ENCODE assay signal across 22 cellular contexts in the genomic region with DNA sequence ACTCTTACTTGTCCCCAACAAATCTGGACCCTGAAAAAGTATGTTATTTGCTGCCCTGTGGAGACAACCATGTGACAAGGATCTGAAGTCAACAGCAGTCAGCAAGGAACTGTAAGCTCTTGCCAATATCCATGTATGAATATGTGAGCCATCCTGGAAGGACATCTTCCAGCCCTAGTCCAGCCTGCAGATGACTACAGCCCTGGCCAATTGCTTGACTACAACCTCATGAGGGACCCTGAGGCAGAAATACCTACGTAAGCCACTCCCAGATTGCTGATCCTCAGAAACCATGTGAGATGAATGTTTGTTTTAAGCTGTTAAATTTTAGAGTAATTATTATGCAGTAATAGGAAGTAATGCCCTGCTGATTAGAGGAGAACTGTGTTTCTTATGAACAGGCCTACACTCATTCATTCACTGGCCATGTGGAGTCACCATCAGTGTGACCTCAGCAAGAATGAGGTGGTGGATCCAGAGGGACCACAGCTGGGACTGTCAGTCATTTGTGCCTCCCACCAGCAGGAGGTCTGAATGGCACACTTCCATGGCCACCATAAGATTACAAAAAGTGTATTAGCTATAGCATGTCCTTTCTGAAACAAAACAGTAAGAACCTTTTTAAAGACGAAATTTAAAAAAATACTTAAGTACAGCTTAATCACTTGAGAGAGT.
"Had no signal": no experiment of that assay in that cellular context is flagged by ENCODE, and none has a peak within 500 bp of the region (broad histone marks: within the 10 kb centered on the region; RNA-seq: fewer than 3 reads in every experiment).

No MANE protein-coding gene starts in this region.

- H3K27me3 Mint-ChIP-seq: activated B cell treated with CpG ODN at 0.5 μM for 24 hours; activated CD4-positive, alpha-beta memory T cell treated with anti-CD3 and anti-CD28 coated beads for 36 hours; activated naive CD4-positive, alpha-beta T cell treated with anti-CD3 and anti-CD28 coated beads, Interleukin-2, amount 10 ng/mL, durations not matched to agents 7 days and 5 days; stimulated activated naive CD8-positive, alpha-beta T cell treated with anti-CD3 and anti-CD28 coated beads, Interleukin-15, Interleukin-2, amounts not matched to agents 100 ng/mL and 50 ng/mL, for 24 hours had no signal

- H3K27ac ChIP-seq: cardiac muscle cell, ovary, prostate gland, right atrium auricular region, thyroid gland had no signal

- H3K4me3 Mint-ChIP-seq: activated B cell treated with CpG ODN at 0.5 μM for 24 hours; activated CD4-positive, alpha-beta memory T cell treated with anti-CD3 and anti-CD28 coated beads for 36 hours; activated naive CD4-positive, alpha-beta T cell treated with anti-CD3 and anti-CD28 coated beads, Interleukin-2, amount 10 ng/mL, durations not matched to agents 7 days and 5 days; natural killer cell; stimulated activated naive CD8-positive, alpha-beta T cell treated with anti-CD3 and anti-CD28 coated beads, Interleukin-15, Interleukin-2, amounts not matched to agents 100 ng/mL and 50 ng/mL, for 24 hours; T-helper 1 cell treated with Interleukin-12 subunit alpha and Interleukin-12 subunit beta and Interleukin-4 antibody, amounts not matched to agents 30 μg/mL and 1 μg/mL, for 36 hours had no signal

- ATAC-seq: left lobe of liver, natural killer cell had no signal

- H3K9me3 Mint-ChIP-seq: activated naive CD4-positive, alpha-beta T cell treated with anti-CD3 and anti-CD28 coated beads, Interleukin-2, amount 10 ng/mL, durations not matched to agents 7 days and 5 days had no signal

- H3K4me3 ChIP-seq: cardiac muscle cell, ovary, prostate gland, right atrium auricular region, skin epidermis, thyroid gland had no signal

- H3K4me1 ChIP-seq: prostate gland, right atrium auricular region, thyroid gland had no signal

- FAIRE-seq: endometrium, kidney had no signal

- H3K36me3 ChIP-seq: cardiac muscle cell, ovary, prostate gland, right atrium auricular region, thyroid gland had no signal

- H3K9me3 ChIP-seq: ovary, prostate gland, right atrium auricular region, thyroid gland had no signal

- DNase-seq: activated B cell treated with CpG ODN at 0.5 μM for 24 hours; activated CD4-positive, alpha-beta memory T cell treated with anti-CD3 and anti-CD28 coated beads for 36 hours; activated CD4-positive, alpha-beta T cell treated with anti-CD3 and anti-CD28 coated beads for 4 hours; activated effector memory CD4-positive, alpha-beta T cell treated with anti-CD3 and anti-CD28 coated beads, Interleukin-2, amount 50 U/mL, for 16 hours; activated naive CD4-positive, alpha-beta T cell treated with anti-CD3 and anti-CD28 coated beads, Interleukin-2, amount 10 ng/mL, durations not matched to agents 7 days and 5 days; amygdala; foreskin melanocyte; kidney; natural killer cell; ovary; stimulated activated CD4-positive, alpha-beta T cell treated with anti-CD3 and anti-CD28 coated beads, Interleukin-1b, Interleukin-23, amount 100 ng/mL, for 48 hours; substantia nigra; T1000; thyroid gland had no signal

- H3K27me3 ChIP-seq: cardiac muscle cell, ovary, right atrium auricular region, thyroid gland had no signal

- H3K27ac Mint-ChIP-seq: activated B cell treated with CpG ODN at 0.5 μM for 24 hours; activated CD4-positive, alpha-beta memory T cell treated with anti-CD3 and anti-CD28 coated beads for 36 hours; activated naive CD4-positive, alpha-beta T cell treated with anti-CD3 and anti-CD28 coated beads, Interleukin-2, amount 10 ng/mL, durations not matched to agents 7 days and 5 days; stimulated activated naive CD8-positive, alpha-beta T cell treated with anti-CD3 and anti-CD28 coated beads, Interleukin-15, Interleukin-2, amounts not matched to agents 100 ng/mL and 50 ng/mL, for 24 hours; T-helper 1 cell treated with Interleukin-12 subunit alpha and Interleukin-12 subunit beta and Interleukin-4 antibody, amounts not matched to agents 30 μg/mL and 1 μg/mL, for 36 hours had no signal
